In genomic region chr1:43914576-43915525, GRCh38 we compare ENCODE assay signal across 1 cellular context.
TF ChIP-seq lines count a peak whose summit lies in the region.

No MANE protein-coding gene starts in this region.

TF ChIP-seq in K562, 482 proteins besides CTCF, POLR2A, EP300 and RAD21:
- TF ChIP-seq POLR2G (IDR thresholded peaks at IDR 0.05; ENCODE audit: low read depth, low read length) = 0 out of 2 replicates have a peak, but pooled peaks have one; percentile 34
- TF ChIP-seq KDM5B (IDR thresholded peaks at IDR 0.05; ENCODE audit: insufficient replicate concordance, low read depth, low read length) = no peak
- TF ChIP-seq GATA2 (CRISPR knock-in tag; IDR thresholded peaks at IDR 0.05) = no peak
